Comparison of ENCODE assay signal across 18 cellular contexts in the genomic region with DNA sequence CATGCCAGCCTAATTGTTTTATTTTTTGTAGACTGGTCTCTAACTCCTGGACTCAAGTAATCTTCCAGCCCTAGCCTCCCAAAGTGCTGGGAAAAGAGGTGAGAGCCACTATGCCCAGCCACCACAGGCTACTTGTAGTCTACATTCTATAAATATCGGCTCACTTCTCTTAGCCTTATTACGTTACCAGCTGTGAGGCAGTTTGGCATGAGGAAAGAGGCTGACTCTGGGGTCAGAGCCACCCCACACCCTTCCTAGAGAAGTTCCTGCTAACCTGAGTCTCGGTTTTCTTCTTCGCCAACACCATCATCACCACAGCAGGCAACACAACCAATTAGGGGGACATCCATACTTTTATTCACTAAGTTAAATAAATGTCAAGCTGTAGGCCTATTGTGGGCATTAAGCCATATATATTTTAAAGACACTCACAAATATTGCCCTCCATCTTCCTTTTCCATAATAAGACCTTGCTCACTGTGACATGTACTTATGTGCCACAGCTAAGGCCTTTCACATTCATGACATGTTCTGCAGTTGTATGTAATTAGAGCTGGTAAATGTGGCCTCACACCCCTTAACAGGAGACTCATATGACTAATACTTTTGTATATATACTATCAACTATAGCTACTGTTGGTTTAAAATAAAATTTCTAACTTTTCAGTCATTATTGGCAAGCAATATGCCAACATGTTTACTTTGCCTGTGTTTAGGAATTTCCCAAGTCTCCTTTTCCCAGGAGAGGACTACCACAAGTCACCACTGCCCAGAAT. TPM values are rescaled to one million over a fixed set of nuclear protein-coding genes. Genes with fewer than 3 reads are reported as not detected.
A peak's percentile ranks its signal among the peaks of the same experiment; 100 is the strongest.
DNase-seq lines count a peak whose midpoint lies in the region; ATAC-seq, FAIRE-seq and TF ChIP-seq lines count a peak whose summit lies in the region.
"Had no signal": no experiment of that assay in that cellular context is flagged by ENCODE, and none has a peak within 500 bp of the region (broad histone marks: within the 10 kb centered on the region; RNA-seq: fewer than 3 reads in every experiment).

No MANE protein-coding gene starts in this region.

- POLR2A ChIA-PET in endothelial cell of umbilical vein (lab: Charles Lee) = no interaction called here

- H3K36me3 ChIP-seq in endothelial cell of umbilical vein (ENCODE audit: control insufficient read depth in 2 of 2, extremely low read depth in 1 of 2, insufficient read depth in 2 of 2, low read length in 2 of 2) = peaks cover 8 to 13% of the 10 kb centered on the region in 2 experiments
- H3K36me3 ChIP-seq in right lobe of liver = peaks cover 0 to 42% (median 24%) of the 10 kb centered on the region in 4 donors
- peaks cover 33% of the 10 kb centered on the region for H3K36me3 ChIP-seq in suprapubic skin
- H3K36me3 ChIP-seq: colonic mucosa had no signal

- H3K27me3 ChIP-seq in endothelial cell of umbilical vein (ENCODE audit: control insufficient read depth in 2 of 2, insufficient read depth in 2 of 2, low read length in 2 of 2) (no peaks in the 10 kb centered on the region), right lobe of liver (no peaks in the 10 kb centered on the region), suprapubic skin (no peaks in the 10 kb centered on the region)
- H3K27me3 ChIP-seq: BLaER1, colonic mucosa, transverse colon had no signal

- in situ Hi-C loops in ACHN (cut with HindIII; ENCODE audit: low pct_ligation_motif_present, low pct_unique_long_range_greater_than_20kb, low sequenced_read_pairs) = no loop called here

- ATAC-seq in Right ventricle myocardium inferior (peak; percentile 54), right lobe of liver (no peak)

- H3K27ac ChIP-seq in endothelial cell of umbilical vein (ENCODE audit: insufficient read depth, low read depth, low read length) = no peak overlapping the region
- peak overlapping the region in 2 of 3 donors; percentile 5 to 97 for H3K27ac ChIP-seq in right lobe of liver
- H3K27ac ChIP-seq in suprapubic skin = peak overlapping the region; percentile 38
- H3K27ac ChIP-seq: BLaER1, colonic mucosa, epithelial cell of prostate, transverse colon had no signal

- intact Hi-C loops in Right ventricle myocardium inferior (cut with DNase I) (loop anchor here (2.0 kb wide), 1 partner anchor 16 kb away; no protein-coding TSS in a partner anchor), cardiac septum (cut with DNase I) (no loop called here), endothelial cell of umbilical vein (cut with micrococcal nuclease) (no loop called here), right lobe of liver (cut with DNase I) (no loop called here)

- DNase-seq in Right ventricle myocardium inferior (ENCODE audit: missing footprints) = no peak
- DNase-seq in cardiac septum (ENCODE audit: low spot score) = no peak
- peak; percentile 25 for DNase-seq in endothelial cell of umbilical vein (ENCODE audit: low read depth, low spot score)
- DNase-seq in right lobe of liver = no peak
- DNase-seq in suprapubic skin (ENCODE audit: low spot score in 2 of 2) = no peak
- DNase-seq in NCI-H2107 (lab: John Stamatoyannopoulos, UW) = no peak
- DNase-seq in ACHN = no peak
- no peak for DNase-seq in activated CD4-positive, alpha-beta T cell treated with anti-CD3 and anti-CD28 coated beads, Interleukin-2, amount 50 U/mL, for 48 hours
- DNase-seq: 8988T; activated CD4-positive, alpha-beta T cell treated with anti-CD3 and anti-CD28 coated beads for 1 hour; activated naive CD4-positive, alpha-beta T cell treated with Interleukin-2 at 50 U/mL for 16 hours; anterior cingulate cortex; colonic mucosa; DMS 273 treated with DMSO at 0.1 percent for 48 hours; NCI-H2029; transverse colon had no signal

- CTCF ChIA-PET in endothelial cell of umbilical vein (lab: Charles Lee) = interaction anchor here (0.7 to 2.6 kb wide), 5 partner anchors 13 to 41 kb away, joined by 3 to 22 read pairs (median 6); no protein-coding TSS in a partner anchor

- no peaks in the 10 kb centered on the region for H3K9me3 ChIP-seq in endothelial cell of umbilical vein (replicated peaks; ENCODE audit: control insufficient read depth, insufficient read depth, low read length)
- no peaks in the 10 kb centered on the region for H3K9me3 ChIP-seq in right lobe of liver
- H3K9me3 ChIP-seq in suprapubic skin = no peaks in the 10 kb centered on the region
- H3K9me3 ChIP-seq: BLaER1, colonic mucosa, transverse colon had no signal

- H2AFZ ChIP-seq in endothelial cell of umbilical vein (ENCODE audit: low read depth, low read length) = no peak overlapping the region

- TF ChIP-seq POLR2A in endothelial cell of umbilical vein (IDR thresholded peaks at IDR 0.05; ENCODE audit: low read depth, low read length) = no peak
- no peak for TF ChIP-seq POLR2A in right lobe of liver (IDR thresholded peaks at IDR 0.05)
- TF ChIP-seq POLR2A in suprapubic skin (IDR thresholded peaks at IDR 0.05) = no peak

- no peaks in the 10 kb centered on the region for H4K20me1 ChIP-seq in endothelial cell of umbilical vein (replicated peaks; ENCODE audit: control insufficient read depth, extremely low read depth, insufficient read depth, low read length)

- dilution Hi-C loops in endothelial cell of umbilical vein (cut with MboI; ENCODE audit: extremely low pct_ligation_motif_present, low sequenced_read_pairs) = no loop called here

- H3K4me3 ChIP-seq in endothelial cell of umbilical vein (replicated peaks in 1 of 3; ENCODE audit: insufficient read depth in 1 of 3, low read depth in 1 of 3, low read length in 3 of 3) (no peak overlapping the region), right lobe of liver (no peak overlapping the region), suprapubic skin (no peak overlapping the region)
- H3K4me3 ChIP-seq: BLaER1, colonic mucosa, transverse colon had no signal

- FAIRE-seq in endothelial cell of umbilical vein (lab: Jason Lieb, UNC) = no peak

- no peak overlapping the region for H3K4me2 ChIP-seq in endothelial cell of umbilical vein (ENCODE audit: insufficient read depth, low read length)
- H3K4me2 ChIP-seq: BLaER1 had no signal

- peaks cover 16% of the 10 kb centered on the region for H3K79me2 ChIP-seq in endothelial cell of umbilical vein (ENCODE audit: control insufficient read depth, insufficient read depth, low read length)

- TF ChIP-seq CTCF in endothelial cell of umbilical vein (IDR thresholded peaks at IDR 0.05; ENCODE audit: extremely low read depth in 1 of 2, insufficient read depth in 1 of 2, low read depth in 1 of 2, low read length in 2 of 2) (no peak), right lobe of liver (IDR thresholded peaks at IDR 0.05) (no peak), suprapubic skin (IDR thresholded peaks at IDR 0.05) (no peak)

- no peak overlapping the region for H3K9ac ChIP-seq in endothelial cell of umbilical vein (replicated peaks; ENCODE audit: extremely low read depth, insufficient read depth, low read length)
- H3K9ac ChIP-seq: BLaER1 had no signal

- BruUV-seq in endothelial cell of umbilical vein (replicated peaks; lab: Mats Ljungman, UMichigan) = no TSS peak

- no peaks in the 10 kb centered on the region for H3K9me1 ChIP-seq in endothelial cell of umbilical vein (replicated peaks; ENCODE audit: control insufficient read depth, extremely low read depth, insufficient read depth, low read length)

- H3K4me1 ChIP-seq in endothelial cell of umbilical vein (ENCODE audit: control insufficient read depth, extremely low read depth, insufficient read depth, low read length) (peaks cover 24% of the 10 kb centered on the region), right lobe of liver (peaks cover 0 to 29% (median 4%) of the 10 kb centered on the region in 4 donors), suprapubic skin (peaks cover 37% of the 10 kb centered on the region)
- H3K4me1 ChIP-seq: colonic mucosa had no signal

- 57% methylated on average over 4 of the region's 4 CpGs for WGBS in right lobe of liver (ENCODE audit: insufficient coverage, low coverage, low lambda C conversion rate, missing lambda C conversion rate)
- WGBS in suprapubic skin = 82% methylated on average over 4 of the region's 4 CpGs

- no peak for TF ChIP-seq EP300 in suprapubic skin (IDR thresholded peaks at IDR 0.05)

TF ChIP-seq in endothelial cell of umbilical vein, 7 proteins besides CTCF, POLR2A, EP300 and RAD21 (continues in another document):
- no peak for TF ChIP-seq EZH2 (IDR thresholded peaks at IDR 0.05; ENCODE audit: borderline replicate concordance, low read depth, low read length, severe bottlenecking)
- TF ChIP-seq MYC (IDR thresholded peaks at IDR 0.05; ENCODE audit: low read depth, low read length) = no peak
- no peak for TF ChIP-seq JUN (IDR thresholded peaks at IDR 0.05; ENCODE audit: borderline replicate concordance, insufficient read depth, insufficient read length, low read depth)
- no peak for TF ChIP-seq FOS (IDR thresholded peaks at IDR 0.05; ENCODE audit: borderline replicate concordance, insufficient read depth, low read length)
- no peak for TF ChIP-seq POLR2AphosphoS5 (IDR thresholded peaks at IDR 0.05; ENCODE audit: insufficient read depth, low read depth, low read length)

RNA-seq across cellular contexts. Expression of a gene that starts 5.7 kb away (rescaled TPM):
- total RNA-seq in Right ventricle myocardium inferior = 150 TPM
- total RNA-seq in cardiac septum = 83.4 TPM
- total RNA-seq in endothelial cell of umbilical vein = 27.0 and 28.9 TPM in 2 replicates
- 12.2 and 13.3 TPM in 2 replicates for polyA plus RNA-seq in endothelial cell of umbilical vein
- polyA plus RNA-seq in endothelial cell of umbilical vein (2011; cell fraction: cytosol; rRNA removed) = 17.4 and 20.2 TPM in 2 replicates
- polyA plus RNA-seq in endothelial cell of umbilical vein (2011; cell fraction: nucleus; rRNA removed) = 16.2 and 17.8 TPM in 2 replicates
- 20.2 and 20.7 TPM in 2 replicates for polyA plus RNA-seq in endothelial cell of umbilical vein (2012)
- 42.0 and 79.3 TPM in 2 replicates for polyA minus RNA-seq in endothelial cell of umbilical vein
- polyA minus RNA-seq in endothelial cell of umbilical vein (2011; cell fraction: cytosol; rRNA and poly(A)+ RNA removed) = 1.2 TPM
- polyA minus RNA-seq in endothelial cell of umbilical vein (2011; cell fraction: nucleus; rRNA and poly(A)+ RNA removed) = 12.0 and 12.2 TPM in 2 replicates
- 10 to 100 TPM; 16.1 to 60.4 (median 45.0) TPM for total RNA-seq in right lobe of liver
- 10 to 100 TPM in 3 of 4 donors, 1 to 10 TPM in 1; 9.9 to 20.3 (median 16.1) TPM for total RNA-seq in suprapubic skin

RNA-seq across cellular contexts. Expression of a gene that starts 52.3 kb away (rescaled TPM):
- 12.3 TPM for total RNA-seq in Right ventricle myocardium inferior
- total RNA-seq in cardiac septum = 16.5 TPM
- total RNA-seq in endothelial cell of umbilical vein = 27.0 and 28.7 TPM in 2 replicates
- polyA plus RNA-seq in endothelial cell of umbilical vein = 17.4 and 18.9 TPM in 2 replicates
- polyA plus RNA-seq in endothelial cell of umbilical vein (2011; cell fraction: cytosol; rRNA removed) = 20.0 and 21.9 TPM in 2 replicates
- 64.1 and 70.9 TPM in 2 replicates for polyA plus RNA-seq in endothelial cell of umbilical vein (2011; cell fraction: nucleus; rRNA removed)
- polyA plus RNA-seq in endothelial cell of umbilical vein (2012) = 16.7 and 21.1 TPM in 2 replicates
- 29.5 and 32.7 TPM in 2 replicates for polyA minus RNA-seq in endothelial cell of umbilical vein
- 4.8 TPM for polyA minus RNA-seq in endothelial cell of umbilical vein (2011; cell fraction: cytosol; rRNA and poly(A)+ RNA removed)
- 91.8 and 101 TPM in 2 replicates for polyA minus RNA-seq in endothelial cell of umbilical vein (2011; cell fraction: nucleus; rRNA and poly(A)+ RNA removed)
- 10 to 100 TPM; 18.9 to 66.3 (median 36.8) TPM for total RNA-seq in right lobe of liver
- 10 to 100 TPM; 23.8 to 70.5 (median 31.7) TPM for total RNA-seq in suprapubic skin
